23 cellular contexts compared by ENCODE assay signal in genomic region chr5:58040851-58041250, GRCh38.
"Had no signal": no experiment of that assay in that cellular context is flagged by ENCODE, and none has a peak within 500 bp of the region (broad histone marks: within the 10 kb centered on the region; RNA-seq: fewer than 3 reads in every experiment).

No MANE protein-coding gene starts in this region.

- H3K9me3 ChIP-seq: ovary, tibial artery, upper lobe of left lung, uterus had no signal

- DNase-seq: dermis blood vessel endothelial cell; erythroblast; foreskin melanocyte; head of caudate nucleus; hippocampal formation; mammary epithelial cell; nucleus accumbens; ovary; right cardiac atrium; stimulated activated CD4-positive, alpha-beta T cell treated with anti-CD3 and anti-CD28 coated beads, Interleukin-4, amount 100 ng/mL, for 1 hour; stimulated activated CD8-positive, alpha-beta memory T cell treated with anti-CD3 and anti-CD28 coated beads, Interleukin-4, amount 100 ng/mL, for 48 hours; tibial artery; upper lobe of left lung; uterus had no signal

- H3K27me3 ChIP-seq: neural progenitor cell, ovary, tibial artery, upper lobe of left lung, uterus had no signal

- H3K36me3 ChIP-seq: neural progenitor cell, ovary, tibial artery, upper lobe of left lung, uterus had no signal

- FAIRE-seq: colon, islet of Langerhans had no signal

- H3K9me3 Mint-ChIP-seq: natural killer cell treated with Interleukin-12 subunit alpha and Interleukin-12 subunit beta and Interleukin-15 and Interleukin-18, amount 100 ng/mL, for 72 hours; neural progenitor cell; stimulated activated naive CD8-positive, alpha-beta T cell treated with anti-CD3 and anti-CD28 coated beads, Interleukin-15, Interleukin-2, amounts not matched to agents 100 ng/mL and 50 ng/mL, for 24 hours had no signal

- H3K4me3 ChIP-seq: neural progenitor cell, ovary, smooth muscle cell, tibial artery, upper lobe of left lung, uterus had no signal

- H3K4me1 ChIP-seq: neural progenitor cell, tibial artery, upper lobe of left lung, uterus had no signal

- ATAC-seq: natural killer cell treated with Interleukin-12 subunit alpha and Interleukin-12 subunit beta and Interleukin-15 and Interleukin-18, amount 100 ng/mL, for 72 hours; right cardiac atrium; stimulated activated effector memory CD8-positive, alpha-beta T cell treated with anti-CD3 and anti-CD28 coated beads, Interleukin-12 subunit alpha, Interleukin-12 subunit beta, amount 100 ng/mL, for 72 hours had no signal

- H3K4me1 Mint-ChIP-seq: neural progenitor cell; stimulated activated effector memory CD8-positive, alpha-beta T cell treated with anti-CD3 and anti-CD28 coated beads, Interleukin-12 subunit alpha, Interleukin-12 subunit beta, amount 100 ng/mL, for 72 hours had no signal

- H3K27ac ChIP-seq: neural progenitor cell, ovary, tibial artery, upper lobe of left lung, uterus had no signal

- H3K27me3 Mint-ChIP-seq: natural killer cell treated with Interleukin-12 subunit alpha and Interleukin-12 subunit beta and Interleukin-15 and Interleukin-18, amount 100 ng/mL, for 72 hours; progenitor cell of endocrine pancreas; stimulated activated naive CD8-positive, alpha-beta T cell treated with anti-CD3 and anti-CD28 coated beads, Interleukin-15, Interleukin-2, amounts not matched to agents 100 ng/mL and 50 ng/mL, for 24 hours had no signal

- H3K4me3 Mint-ChIP-seq: mesothelial cell of epicardium; natural killer cell treated with Interleukin-12 subunit alpha and Interleukin-12 subunit beta and Interleukin-15 and Interleukin-18, amount 100 ng/mL, for 72 hours; neural progenitor cell; stimulated activated effector memory CD8-positive, alpha-beta T cell treated with anti-CD3 and anti-CD28 coated beads, Interleukin-12 subunit alpha, Interleukin-12 subunit beta, amount 100 ng/mL, for 72 hours; stimulated activated naive CD8-positive, alpha-beta T cell treated with anti-CD3 and anti-CD28 coated beads, Interleukin-15, Interleukin-2, amounts not matched to agents 100 ng/mL and 50 ng/mL, for 24 hours had no signal

- H3K27ac Mint-ChIP-seq: mesothelial cell of epicardium; natural killer cell treated with Interleukin-12 subunit alpha and Interleukin-12 subunit beta and Interleukin-15 and Interleukin-18, amount 100 ng/mL, for 72 hours; neural progenitor cell; progenitor cell of endocrine pancreas; stimulated activated effector memory CD8-positive, alpha-beta T cell treated with anti-CD3 and anti-CD28 coated beads, Interleukin-12 subunit alpha, Interleukin-12 subunit beta, amount 100 ng/mL, for 72 hours; stimulated activated naive CD8-positive, alpha-beta T cell treated with anti-CD3 and anti-CD28 coated beads, Interleukin-15, Interleukin-2, amounts not matched to agents 100 ng/mL and 50 ng/mL, for 24 hours had no signal

- H3K4me2 ChIP-seq: neural progenitor cell, smooth muscle cell had no signal

- H3K36me3 Mint-ChIP-seq: mesothelial cell of epicardium; natural killer cell treated with Interleukin-12 subunit alpha and Interleukin-12 subunit beta and Interleukin-15 and Interleukin-18, amount 100 ng/mL, for 72 hours; neural progenitor cell; stimulated activated effector memory CD8-positive, alpha-beta T cell treated with anti-CD3 and anti-CD28 coated beads, Interleukin-12 subunit alpha, Interleukin-12 subunit beta, amount 100 ng/mL, for 72 hours had no signal

- H3K9ac ChIP-seq: neural progenitor cell had no signal
